19 cellular contexts compared by ENCODE assay signal in genomic region chr3:121719423-121719822, GRCh38.
"Had no signal": no experiment of that assay in that cellular context is flagged by ENCODE, and none has a peak within 500 bp of the region (broad histone marks: within the 10 kb centered on the region; RNA-seq: fewer than 3 reads in every experiment).

No MANE protein-coding gene starts in this region.

- H3K4me1 Mint-ChIP-seq: nephron progenitor cell; stimulated activated effector memory CD8-positive, alpha-beta T cell treated with anti-CD3 and anti-CD28 coated beads, Interleukin-12 subunit alpha, Interleukin-12 subunit beta, amount 100 ng/mL, for 72 hours had no signal

- H3K27ac ChIP-seq: epithelial cell of prostate, esophagus muscularis mucosa, gastroesophageal sphincter, suprapubic skin, uterus had no signal

- H3K9me3 ChIP-seq: esophagus muscularis mucosa, gastroesophageal sphincter, suprapubic skin, thyroid gland, uterus had no signal

- H3K4me3 ChIP-seq: esophagus muscularis mucosa, gastroesophageal sphincter, suprapubic skin, thyroid gland, uterus had no signal

- H3K27me3 Mint-ChIP-seq: dendritic cell treated with granulocyte-macrophage colony-stimulating factor and Interleukin-4, amounts not matched to agents 40 ng/mL and 50 ng/mL, for 4 days; effector memory CD8-positive, alpha-beta T cell; naive thymus-derived CD4-positive, alpha-beta T cell; type B pancreatic cell had no signal

- H3K4me3 Mint-ChIP-seq: dendritic cell treated with granulocyte-macrophage colony-stimulating factor and Interleukin-4, amounts not matched to agents 40 ng/mL and 50 ng/mL, for 4 days; effector memory CD8-positive, alpha-beta T cell; nephron progenitor cell; stimulated activated effector memory CD8-positive, alpha-beta T cell treated with anti-CD3 and anti-CD28 coated beads, Interleukin-12 subunit alpha, Interleukin-12 subunit beta, amount 100 ng/mL, for 72 hours; type B pancreatic cell had no signal

- H3K27ac Mint-ChIP-seq: dendritic cell treated with granulocyte-macrophage colony-stimulating factor and Interleukin-4, amounts not matched to agents 40 ng/mL and 50 ng/mL, for 4 days; nephron progenitor cell; type B pancreatic cell had no signal

- H3K27me3 ChIP-seq: esophagus muscularis mucosa, gastroesophageal sphincter, suprapubic skin, thyroid gland, uterus had no signal

- H3K36me3 ChIP-seq: uterus had no signal

- ATAC-seq: effector memory CD8-positive, alpha-beta T cell; gastroesophageal sphincter; naive thymus-derived CD4-positive, alpha-beta T cell; stimulated activated effector memory CD8-positive, alpha-beta T cell treated with anti-CD3 and anti-CD28 coated beads, Interleukin-12 subunit alpha, Interleukin-12 subunit beta, amount 100 ng/mL, for 72 hours; stimulated activated naive CD8-positive, alpha-beta T cell treated with anti-CD3 and anti-CD28 coated beads, Interleukin-15, Interleukin-2, amounts not matched to agents 100 U/mL and 50 U/mL, for 24 hours had no signal

- H3K9me3 Mint-ChIP-seq: dendritic cell treated with granulocyte-macrophage colony-stimulating factor and Interleukin-4, amounts not matched to agents 40 ng/mL and 50 ng/mL, for 4 days; effector memory CD8-positive, alpha-beta T cell; stimulated activated effector memory CD8-positive, alpha-beta T cell treated with anti-CD3 and anti-CD28 coated beads, Interleukin-12 subunit alpha, Interleukin-12 subunit beta, amount 100 ng/mL, for 72 hours; type B pancreatic cell had no signal

- DNase-seq: effector memory CD8-positive, alpha-beta T cell; glutamatergic neuron; islet precursor cell; mesendoderm; nephron progenitor cell; posterior cingulate gyrus; stimulated activated CD4-positive, alpha-beta T cell treated with anti-CD3 and anti-CD28 coated beads, Interleukin-4, amount 100 ng/mL, for 1 hour; stimulated activated CD8-positive, alpha-beta memory T cell treated with anti-CD3 and anti-CD28 coated beads, Interleukin-4, amount 100 ng/mL, for 48 hours; stimulated activated naive CD8-positive, alpha-beta T cell treated with anti-CD3 and anti-CD28 coated beads, Interleukin-15, Interleukin-2, amounts not matched to agents 100 U/mL and 50 U/mL, for 24 hours; thyroid gland; uterus had no signal

- H3K4me1 ChIP-seq: esophagus muscularis mucosa, gastroesophageal sphincter, suprapubic skin, thyroid gland, uterus had no signal
